Comparison of ENCODE assay signal across 9 cellular contexts in the genomic region with DNA sequence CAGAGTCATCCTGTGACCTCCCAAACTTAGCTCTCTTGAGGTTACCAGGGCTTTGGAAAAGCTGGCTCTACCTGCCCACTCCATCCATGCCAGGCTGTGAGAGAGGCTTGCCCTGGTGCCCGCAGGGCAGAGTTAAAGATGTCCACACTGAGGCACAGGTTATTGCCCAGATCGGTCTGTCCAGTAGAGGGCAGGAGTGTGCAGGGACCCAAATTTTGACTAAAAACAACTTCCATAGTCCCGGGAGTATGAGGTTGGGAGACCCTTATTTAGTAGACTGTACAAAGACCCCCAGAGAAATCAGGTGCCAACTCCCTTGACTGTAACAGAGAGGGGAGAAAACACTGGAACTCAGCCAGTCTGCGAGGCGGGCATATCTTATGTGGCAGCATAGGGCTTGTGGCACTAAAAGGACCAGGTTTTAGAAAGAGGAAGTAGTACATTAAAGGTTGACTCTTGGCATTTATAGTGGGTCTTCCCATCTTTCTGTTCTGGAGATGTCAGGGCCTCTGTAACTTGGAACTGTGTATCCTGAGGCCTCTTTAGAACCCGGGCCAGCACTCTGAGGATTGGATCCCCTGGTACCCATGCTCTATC. TPM values are rescaled to one million over a fixed set of nuclear protein-coding genes. Genes with fewer than 3 reads are reported as not detected.
DNase-seq lines count a peak whose midpoint lies in the region; ATAC-seq and TF ChIP-seq lines count a peak whose summit lies in the region.
"Had no signal": no experiment of that assay in that cellular context is flagged by ENCODE, and none has a peak within 500 bp of the region (broad histone marks: within the 10 kb centered on the region; RNA-seq: fewer than 3 reads in every experiment).

No MANE protein-coding gene starts in this region.

- no peak overlapping the region for H3K4me2 ChIP-seq in SK-N-SH

- CTCF ChIA-PET in SK-N-SH (lab: Yijun Ruan, JAX): interaction anchor here (1.0 to 1.4 kb wide), 3 partner anchors 11 to 64 kb away, joined by 3 read pairs; no protein-coding TSS in a partner anchor

- no peaks in the 10 kb centered on the region; a peak in 1 of 4 replicates for H3K4me1 ChIP-seq in SK-N-SH (ENCODE audit: control insufficient read depth in 1 of 2, insufficient read depth in 2 of 2, low read depth in 1 of 2, low read length in 1 of 2)
- no peaks in the 10 kb centered on the region for H3K4me1 ChIP-seq in tibial artery

- peak; percentile 59 for TF ChIP-seq CTCF in SK-N-SH (IDR thresholded peaks at IDR 0.05)
- TF ChIP-seq CTCF in astrocyte of the cerebellum (IDR thresholded peaks at IDR 0.05; ENCODE audit: low read depth, low read length, missing control alignments): peak; percentile 54
- peak; percentile 16 to 26 for TF ChIP-seq CTCF in tibial artery (IDR thresholded peaks at IDR 0.05)

- H3K9me3 ChIP-seq in SK-N-SH (no peaks in the 10 kb centered on the region), tibial artery (no peaks in the 10 kb centered on the region)
- H3K9me3 ChIP-seq: BLaER1 treated with 17β-estradiol and CSF1 and Interleukin-3, amounts not matched to agents 10 nM and 100 nM had no signal

- no peaks in the 10 kb centered on the region for H3K9me2 ChIP-seq in SK-N-SH

- H3K27ac ChIP-seq in SK-N-SH (ENCODE audit: low read depth in 2 of 2, low read length in 1 of 2) (no peak overlapping the region), tibial artery (no peak overlapping the region)
- H3K27ac ChIP-seq: BLaER1 treated with 17β-estradiol and CSF1 and Interleukin-3, amounts not matched to agents 10 nM and 100 nM had no signal

- no peak overlapping the region for H3K9ac ChIP-seq in SK-N-SH
- H3K9ac ChIP-seq: BLaER1 treated with 17β-estradiol and CSF1 and Interleukin-3, amounts not matched to agents 10 nM and 100 nM had no signal

- no peak for TF ChIP-seq EP300 in SK-N-SH (IDR thresholded peaks at IDR 0.05; ENCODE audit: borderline replicate concordance in 1 of 2, low read depth in 1 of 2, low read length in 1 of 2)

- no peaks in the 10 kb centered on the region for H3F3A ChIP-seq in SK-N-SH (replicated peaks; ENCODE audit: insufficient read depth)

- 54% methylated on average over 6 of the region's 6 CpGs for WGBS in SK-N-SH (ENCODE audit: low lambda C conversion rate)

- H3K27me3 ChIP-seq in SK-N-SH (ENCODE audit: insufficient read depth) (no peaks in the 10 kb centered on the region), tibial artery (peaks cover 0 to 24% of the 10 kb centered on the region in 2 donors)
- H3K27me3 ChIP-seq: BLaER1 treated with 17β-estradiol and CSF1 and Interleukin-3, amounts not matched to agents 10 nM and 100 nM had no signal

- no peak overlapping the region for H3K4me3 ChIP-seq in SK-N-SH (ENCODE audit: low read depth in 2 of 2, low read length in 1 of 2)
- no peak overlapping the region for H3K4me3 ChIP-seq in astrocyte of the cerebellum (ENCODE audit: low read depth, low read length)
- no peak overlapping the region for H3K4me3 ChIP-seq in tibial artery
- H3K4me3 ChIP-seq: BLaER1 treated with 17β-estradiol and CSF1 and Interleukin-3, amounts not matched to agents 10 nM and 100 nM had no signal

- H3K79me2 ChIP-seq in SK-N-SH (ENCODE audit: insufficient read depth): no peaks in the 10 kb centered on the region

- H3K36me3 ChIP-seq in SK-N-SH (replicated peaks in 1 of 2; ENCODE audit: control insufficient read depth in 1 of 2, insufficient read depth in 2 of 2, low read length in 1 of 2) (no peaks in the 10 kb centered on the region), tibial artery (no peaks in the 10 kb centered on the region)
- H3K36me3 ChIP-seq: BLaER1 treated with 17β-estradiol and CSF1 and Interleukin-3, amounts not matched to agents 10 nM and 100 nM had no signal

- H4K20me1 ChIP-seq in SK-N-SH (ENCODE audit: insufficient read depth): no peaks in the 10 kb centered on the region
- H4K20me1 ChIP-seq: BLaER1 treated with 17β-estradiol and CSF1 and Interleukin-3, amounts not matched to agents 10 nM and 100 nM had no signal

- H2AFZ ChIP-seq in SK-N-SH (ENCODE audit: low read depth): no peak overlapping the region; the same call in 1 of the 2 replicates

- DNase-seq in NCI-H1694 (lab: John Stamatoyannopoulos, UW): peak; percentile 33
- no peak for DNase-seq in NCI-H1694 treated with DMSO at 0.1 percent for 48 hours (lab: John Stamatoyannopoulos, UW)
- peak; percentile 24 for DNase-seq in SK-N-SH
- no peak for DNase-seq in astrocyte of the cerebellum (ENCODE audit: low read depth)
- DNase-seq in kidney tubule cell (ENCODE audit: low spot score): peak; percentile 42
- DNase-seq in tibial artery: peak in 1 of 2 donors; percentile 30

- intact Hi-C loops in tibial artery (cut with DNase I; ENCODE audit: low total_unique reads): no loop called here

- in situ Hi-C loops in astrocyte of the cerebellum (cut with HindIII; ENCODE audit: low sequenced_read_pairs): no loop called here

- POLR2A ChIA-PET in SK-N-SH (lab: Yijun Ruan, JAX): no interaction called here

- ATAC-seq in HG03565 (IDR thresholded peaks at IDR 0.05; ENCODE audit: unreplicated experiment) (no peak), HG03135 (IDR thresholded peaks at IDR 0.05; ENCODE audit: unreplicated experiment) (no peak)

- TF ChIP-seq RAD21 in SK-N-SH (IDR thresholded peaks at IDR 0.05; ENCODE audit: low read length): no peak

TF ChIP-seq in SK-N-SH, 30 proteins besides CTCF, POLR2A, EP300 and RAD21 (continues in another document):
- TF ChIP-seq ELF1 (IDR thresholded peaks at IDR 0.05) (no peak), RCOR1 (IDR thresholded peaks at IDR 0.05; ENCODE audit: low read length) (no peak), JUND (IDR thresholded peaks at IDR 0.05) (no peak), USF1 (IDR thresholded peaks at IDR 0.05; ENCODE audit: borderline replicate concordance, low read depth) (no peak), TEAD4 (IDR thresholded peaks at IDR 0.05; ENCODE audit: borderline replicate concordance, insufficient read depth) (no peak), MAX (IDR thresholded peaks at IDR 0.05; ENCODE audit: low read depth) (no peak), EZH2phosphoT487 (IDR thresholded peaks at IDR 0.05; ENCODE audit: borderline replicate concordance, low read depth) (no peak), SMC3 (IDR thresholded peaks at IDR 0.05; ENCODE audit: low read depth, low read length) (no peak), GABPA (IDR thresholded peaks at IDR 0.05; ENCODE audit: low read depth) (no peak), GATA2 (CRISPR knock-in tag; IDR thresholded peaks at IDR 0.05) (no peak), FOXM1 (IDR thresholded peaks at IDR 0.05; ENCODE audit: low read depth) (no peak), FOSL2 (IDR thresholded peaks at IDR 0.05; ENCODE audit: borderline replicate concordance, low read depth) (no peak), CHD2 (IDR thresholded peaks at IDR 0.05; ENCODE audit: low read length, partially characterized antibody) (no peak), TCF12 (IDR thresholded peaks at IDR 0.05) (no peak), MXI1 (IDR thresholded peaks at IDR 0.05; ENCODE audit: low read depth, low read length) (no peak)
- TF ChIP-seq, protein P1, sequence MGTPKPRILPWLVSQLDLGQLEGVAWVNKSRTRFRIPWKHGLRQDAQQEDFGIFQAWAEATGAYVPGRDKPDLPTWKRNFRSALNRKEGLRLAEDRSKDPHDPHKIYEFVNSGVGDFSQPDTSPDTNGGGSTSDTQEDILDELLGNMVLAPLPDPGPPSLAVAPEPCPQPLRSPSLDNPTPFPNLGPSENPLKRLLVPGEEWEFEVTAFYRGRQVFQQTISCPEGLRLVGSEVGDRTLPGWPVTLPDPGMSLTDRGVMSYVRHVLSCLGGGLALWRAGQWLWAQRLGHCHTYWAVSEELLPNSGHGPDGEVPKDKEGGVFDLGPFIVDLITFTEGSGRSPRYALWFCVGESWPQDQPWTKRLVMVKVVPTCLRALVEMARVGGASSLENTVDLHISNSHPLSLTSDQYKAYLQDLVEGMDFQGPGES (IDR thresholded peaks at IDR 0.05; ENCODE audit: low read depth, low read length): no peak
- TF ChIP-seq, protein P2, sequence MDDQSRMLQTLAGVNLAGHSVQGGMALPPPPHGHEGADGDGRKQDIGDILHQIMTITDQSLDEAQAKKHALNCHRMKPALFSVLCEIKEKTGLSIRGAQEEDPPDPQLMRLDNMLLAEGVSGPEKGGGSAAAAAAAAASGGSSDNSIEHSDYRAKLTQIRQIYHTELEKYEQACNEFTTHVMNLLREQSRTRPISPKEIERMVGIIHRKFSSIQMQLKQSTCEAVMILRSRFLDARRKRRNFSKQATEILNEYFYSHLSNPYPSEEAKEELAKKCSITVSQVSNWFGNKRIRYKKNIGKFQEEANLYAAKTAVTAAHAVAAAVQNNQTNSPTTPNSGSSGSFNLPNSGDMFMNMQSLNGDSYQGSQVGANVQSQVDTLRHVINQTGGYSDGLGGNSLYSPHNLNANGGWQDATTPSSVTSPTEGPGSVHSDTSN (IDR thresholded peaks at IDR 0.05): no peak

RNA-seq across cellular contexts. Expression of gene HNF1B, which starts 43.3 kb away (rescaled TPM):
- not detected in 2 replicates for polyA plus RNA-seq in SK-N-SH (2012; rRNA removed)
- not detected in 2 replicates for polyA plus RNA-seq in SK-N-SH (2012; cell fraction: cytosol; rRNA removed)
- not detected in 2 replicates for polyA plus RNA-seq in SK-N-SH (2012; cell fraction: nucleus; rRNA removed)

RNA-seq across cellular contexts. Expression of gene DDX52, which starts 58.3 kb away (rescaled TPM):
- 7.3 and 9.5 TPM in 2 replicates for polyA plus RNA-seq in SK-N-SH (2012; rRNA removed)
- polyA plus RNA-seq in SK-N-SH (2012; cell fraction: cytosol; rRNA removed): 7.8 and 9.5 TPM in 2 replicates
- polyA plus RNA-seq in SK-N-SH (2012; cell fraction: nucleus; rRNA removed): 8.8 and 20.1 TPM in 2 replicates

Comparison
In these comparisons a context has a peak if more than half of its experiments do, and no peak if none do; other contexts are left out.
1. DNase-seq: peak in NCI-H1694 (single experiment), SK-N-SH (single experiment) and kidney tubule cell (single experiment); none in NCI-H1694 treated with DMSO at 0.1 percent for 48 hours (single experiment) and astrocyte of the cerebellum (single experiment).
2. Peak in every context shown above with its lines, with median percentiles within 50 percentile points of each other: CTCF ChIP-seq.